Comparison of ENCODE assay signal across 37 cellular contexts in genomic region chr10:131536676-131537075, GRCh38.
DNase-seq lines count a peak whose midpoint lies in the region; ATAC-seq, FAIRE-seq and TF ChIP-seq lines count a peak whose summit lies in the region.
"Had no signal": no experiment of that assay in that cellular context is flagged by ENCODE, and none has a peak within 500 bp of the region (broad histone marks: within the 10 kb centered on the region; RNA-seq: fewer than 3 reads in every experiment).

No MANE protein-coding gene starts in this region.

- no peaks in the 10 kb centered on the region for H3K79me2 ChIP-seq in K562 (ENCODE audit: control insufficient read depth, insufficient read depth, low read length)

- no TSS peak for BruUV-seq in K562 (replicated peaks; lab: Mats Ljungman, UMichigan)

- no peak overlapping the region for H3K4me3 ChIP-seq in K562
- H3K4me3 ChIP-seq: A549; BLaER1; BLaER1 treated with 17β-estradiol and CSF1 and Interleukin-3, amounts not matched to agents 10 nM and 100 nM had no signal

- ATAC-seq in K562 (no peak), HG03175 (IDR thresholded peaks at IDR 0.05; ENCODE audit: unreplicated experiment) (no peak)
- no peak for ATAC-seq in stimulated activated effector memory CD8-positive, alpha-beta T cell treated with anti-CD3 and anti-CD28 coated beads, Interleukin-12 subunit alpha, Interleukin-12 subunit beta, amount 100 ng/mL, for 72 hours
- ATAC-seq: A549; CD8-positive, alpha-beta T cell had no signal

- peak overlapping the region; percentile 81 for H3K27ac Mint-ChIP-seq in neural crest cell (ENCODE audit: unreplicated experiment)
- no peak overlapping the region for H3K27ac Mint-ChIP-seq in activated CD4-positive, alpha-beta T cell treated with anti-CD3 and anti-CD28 coated beads, Interleukin-2, amount 10 ng/mL, durations not matched to agents 24 days and 14 days
- no peak overlapping the region for H3K27ac Mint-ChIP-seq in stimulated activated effector memory CD8-positive, alpha-beta T cell treated with anti-CD3 and anti-CD28 coated beads, Interleukin-12 subunit alpha, Interleukin-12 subunit beta, amount 100 ng/mL, for 72 hours
- H3K27ac Mint-ChIP-seq: B cell; CD4-positive, alpha-beta memory T cell; CD4-positive, alpha-beta T cell; CD4-positive, CD25-positive, alpha-beta regulatory T cell; CD8-positive, alpha-beta memory T cell; CD8-positive, alpha-beta T cell had no signal

- WGBS in K562 (ENCODE audit: insufficient coverage, low coverage, missing lambda C conversion rate), result 0% methylated on average over 15 of the region's 15 CpGs

- no peak overlapping the region for H2AFZ ChIP-seq in K562 (ENCODE audit: low read depth, low read length)

- no peak for TF ChIP-seq POLR2A in K562 (conservative IDR thresholded peaks at IDR 0.05)

- H3K4me2 ChIP-seq in K562 (ENCODE audit: insufficient read depth, low read length), result no peak overlapping the region
- H3K4me2 ChIP-seq: A549, BLaER1 had no signal

- POLR2A ChIA-PET in K562 (lab: Yijun Ruan, JAX), result interaction anchor here (0.6 kb wide), 1 partner anchor 605 kb away, joined by 3 read pairs; no protein-coding TSS in a partner anchor

- peaks cover 0 to 29% of the 10 kb centered on the region in 2 experiments; a peak in 4 of 5 replicates for H3K27me3 ChIP-seq in K562 (ENCODE audit: control insufficient read depth in 2 of 2, insufficient read depth in 2 of 2, low read length in 2 of 2)
- H3K27me3 ChIP-seq: BE2C; BLaER1; BLaER1 treated with 17β-estradiol and CSF1 and Interleukin-3, amounts not matched to agents 10 nM and 100 nM had no signal

- in situ Hi-C loops in K562 (cut with MboI), result no loop called here

- no peaks in the 10 kb centered on the region for H3K4me1 Mint-ChIP-seq in neural crest cell
- H3K4me1 Mint-ChIP-seq in activated CD4-positive, alpha-beta T cell treated with anti-CD3 and anti-CD28 coated beads, Interleukin-2, amount 10 ng/mL, durations not matched to agents 24 days and 14 days, result no peaks in the 10 kb centered on the region
- H3K4me1 Mint-ChIP-seq in stimulated activated effector memory CD8-positive, alpha-beta T cell treated with anti-CD3 and anti-CD28 coated beads, Interleukin-12 subunit alpha, Interleukin-12 subunit beta, amount 100 ng/mL, for 72 hours, result no peaks in the 10 kb centered on the region
- H3K4me1 Mint-ChIP-seq: B cell; CD14-positive monocyte; CD4-positive, alpha-beta memory T cell; CD4-positive, CD25-positive, alpha-beta regulatory T cell; CD8-positive, alpha-beta memory T cell had no signal

- no peak for FAIRE-seq in K562 (lab: Jason Lieb, UNC)
- FAIRE-seq: A204.1, A549, D721Med had no signal

- no peak overlapping the region for H3K27ac ChIP-seq in K562 (ENCODE audit: extremely low read depth, low read depth, low read length)
- H3K27ac ChIP-seq: 22Rv1; A549; BLaER1; BLaER1 treated with 17β-estradiol and CSF1 and Interleukin-3, amounts not matched to agents 10 nM and 100 nM; C4-2B had no signal

- no peaks in the 10 kb centered on the region for H3K36me3 Mint-ChIP-seq in neural crest cell (ENCODE audit: low read depth)
- no peaks in the 10 kb centered on the region for H3K36me3 Mint-ChIP-seq in activated CD4-positive, alpha-beta T cell treated with anti-CD3 and anti-CD28 coated beads, Interleukin-2, amount 10 ng/mL, durations not matched to agents 24 days and 14 days (ENCODE audit: low read depth)
- H3K36me3 Mint-ChIP-seq in stimulated activated effector memory CD8-positive, alpha-beta T cell treated with anti-CD3 and anti-CD28 coated beads, Interleukin-12 subunit alpha, Interleukin-12 subunit beta, amount 100 ng/mL, for 72 hours, result no peaks in the 10 kb centered on the region
- H3K36me3 Mint-ChIP-seq: CD14-positive monocyte; CD4-positive, alpha-beta memory T cell; CD4-positive, CD25-positive, alpha-beta regulatory T cell; CD8-positive, alpha-beta memory T cell; CD8-positive, alpha-beta T cell had no signal

- CTCF ChIA-PET in K562 (lab: Yijun Ruan, JAX; ENCODE audit: low intra/inter-chr PET ratio), result no interaction called here

- H4K20me1 ChIP-seq in K562 (replicated peaks; ENCODE audit: control insufficient read depth, insufficient read depth, low read length), result no peaks in the 10 kb centered on the region
- H4K20me1 ChIP-seq: BLaER1 had no signal

- TF ChIP-seq RAD21 in K562 (CRISPR knock-in tag; conservative IDR thresholded peaks at IDR 0.05 in 1 of 2, IDR thresholded peaks at IDR 0.05 in 1 of 2), result no peak

- no peak for TF ChIP-seq EP300 in K562 (IDR thresholded peaks at IDR 0.05; ENCODE audit: low read length)

- H3K9me1 ChIP-seq in K562 (ENCODE audit: control insufficient read depth, insufficient read depth, low read length), result no peaks in the 10 kb centered on the region

- no peak overlapping the region for H3K4me3 Mint-ChIP-seq in neural crest cell
- no peak overlapping the region for H3K4me3 Mint-ChIP-seq in activated CD4-positive, alpha-beta T cell treated with anti-CD3 and anti-CD28 coated beads, Interleukin-2, amount 10 ng/mL, durations not matched to agents 24 days and 14 days
- no peak overlapping the region for H3K4me3 Mint-ChIP-seq in stimulated activated effector memory CD8-positive, alpha-beta T cell treated with anti-CD3 and anti-CD28 coated beads, Interleukin-12 subunit alpha, Interleukin-12 subunit beta, amount 100 ng/mL, for 72 hours
- H3K4me3 Mint-ChIP-seq: B cell; CD14-positive monocyte; CD4-positive, alpha-beta memory T cell; CD4-positive, alpha-beta T cell; CD4-positive, CD25-positive, alpha-beta regulatory T cell; CD8-positive, alpha-beta memory T cell; CD8-positive, alpha-beta T cell had no signal

- DNase-seq in K562 (ENCODE audit: extremely low read depth in 1 of 4, low spot score in 3 of 4) (no peak), ecto neural progenitor cell (ENCODE audit: low spot score) (peak; percentile 6), islet precursor cell (peak; percentile 29), neural crest cell (ENCODE audit: low read depth, low spot score) (no peak)
- no peak for DNase-seq in activated CD8-positive, alpha-beta memory T cell treated with anti-CD3 and anti-CD28 coated beads, Interleukin-2, amount 50 U/mL, for 48 hours
- no peak for DNase-seq in activated CD4-positive, alpha-beta T cell treated with anti-CD3 and anti-CD28 coated beads, Interleukin-2, amount 10 ng/mL, durations not matched to agents 24 days and 14 days
- DNase-seq in stimulated activated effector memory CD8-positive, alpha-beta T cell treated with anti-CD3 and anti-CD28 coated beads, Interleukin-12 subunit alpha, Interleukin-12 subunit beta, amount 100 ng/mL, for 72 hours (ENCODE audit: low spot score in 2 of 2), result no peak
- DNase-seq: 8988T; ACHN; AML-193; BE2C; C1 segment of cervical spinal cord; Caco-2; Calu3; CD4-positive, alpha-beta memory T cell; CD4-positive, alpha-beta T cell; CD4-positive, CD25-positive, alpha-beta regulatory T cell; CD8-positive, alpha-beta memory T cell; CD8-positive, alpha-beta T cell; COR-L47; DMS 273 treated with DMSO at 0.1 percent for 48 hours; DMS153; DMS53; DMS79; DMS79 treated with DMSO at 0.1 percent for 48 hours; DND-41; EL had no signal

- H3K9ac ChIP-seq in K562 (ENCODE audit: insufficient read depth in 1 of 2, low read depth in 2 of 2, low read length in 2 of 2), result no peak overlapping the region
- H3K9ac ChIP-seq: BLaER1; BLaER1 treated with 17β-estradiol and CSF1 and Interleukin-3, amounts not matched to agents 10 nM and 100 nM had no signal

- no peaks in the 10 kb centered on the region for H3K9me3 Mint-ChIP-seq in neural crest cell
- no peaks in the 10 kb centered on the region for H3K9me3 Mint-ChIP-seq in activated CD4-positive, alpha-beta T cell treated with anti-CD3 and anti-CD28 coated beads, Interleukin-2, amount 10 ng/mL, durations not matched to agents 24 days and 14 days
- peaks cover 3% of the 10 kb centered on the region for H3K9me3 Mint-ChIP-seq in stimulated activated effector memory CD8-positive, alpha-beta T cell treated with anti-CD3 and anti-CD28 coated beads, Interleukin-12 subunit alpha, Interleukin-12 subunit beta, amount 100 ng/mL, for 72 hours
- H3K9me3 Mint-ChIP-seq: CD4-positive, alpha-beta T cell; CD4-positive, CD25-positive, alpha-beta regulatory T cell; CD8-positive, alpha-beta T cell had no signal

- no peaks in the 10 kb centered on the region for H3K27me3 Mint-ChIP-seq in neural crest cell (ENCODE audit: low read depth)
- H3K27me3 Mint-ChIP-seq in activated CD4-positive, alpha-beta T cell treated with anti-CD3 and anti-CD28 coated beads, Interleukin-2, amount 10 ng/mL, durations not matched to agents 24 days and 14 days, result no peaks in the 10 kb centered on the region
- H3K27me3 Mint-ChIP-seq: B cell had no signal

- H3K4me1 ChIP-seq in K562 (replicated peaks in 1 of 2; ENCODE audit: control insufficient read depth in 2 of 2, insufficient read depth in 2 of 2, low read length in 2 of 2), result no peaks in the 10 kb centered on the region
- H3K4me1 ChIP-seq: A549, BE2C, BLaER1, Caco-2 had no signal

- H3K9me3 ChIP-seq in K562 (replicated peaks; ENCODE audit: control insufficient read depth, insufficient read depth, low read depth, low read length), result no peaks in the 10 kb centered on the region
- H3K9me3 ChIP-seq: A549, BE2C, Caco-2 had no signal

- intact Hi-C loops in K562 (cut with micrococcal nuclease), result no loop called here
- intact Hi-C loops in activated CD4-positive, alpha-beta T cell treated with anti-CD3 and anti-CD28 coated beads, Interleukin-2, amount 10 ng/mL, durations not matched to agents 24 days and 14 days (cut with micrococcal nuclease), result no loop called here

- H3K36me3 ChIP-seq in K562 (ENCODE audit: control insufficient read depth, insufficient read depth, low read length), result no peaks in the 10 kb centered on the region
- H3K36me3 ChIP-seq: BE2C; BLaER1; BLaER1 treated with 17β-estradiol and CSF1 and Interleukin-3, amounts not matched to agents 10 nM and 100 nM had no signal

- TF ChIP-seq CTCF in K562 (IDR thresholded peaks at IDR 0.05 in 2 of 3, conservative IDR thresholded peaks at IDR 0.05 in 1 of 3; ENCODE audit: insufficient read depth in 2 of 3, low read depth in 1 of 3, low read length in 3 of 3), result no peak
- TF ChIP-seq CTCF in neural crest cell (conservative IDR thresholded peaks at IDR 0.05), result no peak

TF ChIP-seq in K562, 482 proteins besides CTCF, POLR2A, EP300 and RAD21:
- no peak for TF ChIP-seq ZNF785 (CRISPR knock-in tag; IDR thresholded peaks at IDR 0.05)
- TF ChIP-seq SPI1 (IDR thresholded peaks at IDR 0.05; ENCODE audit: borderline replicate concordance, low read depth, low read length), result 0 out of 2 replicates have a peak, but pooled peaks have one; percentile 8

Comparison
In these comparisons a context has a peak if more than half of its experiments do, and no peak if none do; other contexts are left out.
1. DNase-seq: peak in ecto neural progenitor cell (single experiment) and islet precursor cell (single experiment); none in K562 (0 of 4), neural crest cell (single experiment), activated CD8-positive, alpha-beta memory T cell treated with anti-CD3 and anti-CD28 coated beads, Interleukin-2, amount 50 U/mL, for 48 hours (single experiment), activated CD4-positive, alpha-beta T cell treated with anti-CD3 and anti-CD28 coated beads, Interleukin-2, amount 10 ng/mL, durations not matched to agents 24 days and 14 days (single experiment) and stimulated activated effector memory CD8-positive, alpha-beta T cell treated with anti-CD3 and anti-CD28 coated beads, Interleukin-12 subunit alpha, Interleukin-12 subunit beta, amount 100 ng/mL, for 72 hours (0 of 2).